ENCODE assay signal across 14 cellular contexts in the genomic region with DNA sequence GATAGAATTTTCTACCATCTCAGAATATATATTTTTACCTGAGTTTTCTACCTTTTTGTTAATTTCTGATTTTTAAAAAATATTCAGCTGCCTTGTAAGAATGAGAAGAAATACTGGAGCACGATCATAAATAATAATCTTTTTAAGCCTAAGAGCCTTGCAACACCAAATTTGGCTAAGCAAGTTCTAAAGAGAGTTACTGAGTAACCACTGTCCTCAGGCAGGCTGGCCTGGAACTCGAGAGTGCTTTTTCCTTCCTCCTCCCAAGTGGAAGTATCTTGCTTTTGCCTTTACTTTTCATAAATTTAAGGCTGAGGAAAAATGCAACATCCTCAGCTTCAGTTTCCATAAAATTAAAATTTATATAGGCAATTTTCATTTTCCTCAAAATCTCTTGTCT.
"Had no signal": no experiment of that assay in that cellular context is flagged by ENCODE, and none has a peak within 500 bp of the region (broad histone marks: within the 10 kb centered on the region; RNA-seq: fewer than 3 reads in every experiment).

No MANE protein-coding gene starts in this region.

- H3K27ac ChIP-seq: colonic mucosa, foreskin keratinocyte, sigmoid colon, spleen, suprapubic skin had no signal

- H3K27me3 Mint-ChIP-seq: stimulated activated naive CD8-positive, alpha-beta T cell treated with anti-CD3 and anti-CD28 coated beads, Interleukin-15, Interleukin-2, amounts not matched to agents 100 ng/mL and 50 ng/mL, for 24 hours had no signal

- H3K4me3 Mint-ChIP-seq: activated naive CD4-positive, alpha-beta T cell treated with anti-CD3 and anti-CD28 coated beads for 36 hours; stimulated activated naive CD8-positive, alpha-beta T cell treated with anti-CD3 and anti-CD28 coated beads, Interleukin-15, Interleukin-2, amounts not matched to agents 100 ng/mL and 50 ng/mL, for 24 hours had no signal

- H3K27ac Mint-ChIP-seq: activated naive CD4-positive, alpha-beta T cell treated with anti-CD3 and anti-CD28 coated beads for 36 hours; stimulated activated naive CD8-positive, alpha-beta T cell treated with anti-CD3 and anti-CD28 coated beads, Interleukin-15, Interleukin-2, amounts not matched to agents 100 ng/mL and 50 ng/mL, for 24 hours had no signal

- H3K9me3 ChIP-seq: colonic mucosa, sigmoid colon, suprapubic skin had no signal

- H3K9me3 Mint-ChIP-seq: activated naive CD4-positive, alpha-beta T cell treated with anti-CD3 and anti-CD28 coated beads for 36 hours; stimulated activated naive CD8-positive, alpha-beta T cell treated with anti-CD3 and anti-CD28 coated beads, Interleukin-15, Interleukin-2, amounts not matched to agents 100 ng/mL and 50 ng/mL, for 24 hours had no signal

- H3K4me1 ChIP-seq: colonic mucosa, foreskin keratinocyte, sigmoid colon, suprapubic skin had no signal

- H3K27me3 ChIP-seq: colonic mucosa, sigmoid colon, spleen, suprapubic skin had no signal

- DNase-seq: activated CD4-positive, alpha-beta T cell treated with anti-CD3 and anti-CD28 coated beads, Interleukin-2, amount 50 U/mL, for 4 hours; activated CD4-positive, CD25-positive, alpha-beta regulatory T cell treated with anti-CD3 and anti-CD28 coated beads, Interleukin-2, amount 50 U/mL, for 72 hours; activated naive CD4-positive, alpha-beta T cell treated with anti-CD3 and anti-CD28 coated beads for 36 hours; activated T-cell treated with anti-CD3 and anti-CD28 coated beads for 4 hours; caudate nucleus; colonic mucosa; effector CD8-positive, alpha-beta T cell; foreskin keratinocyte; glutamatergic neuron; mesendoderm; sigmoid colon; spleen had no signal

- H3K36me3 ChIP-seq: colonic mucosa, suprapubic skin had no signal

- H3K4me3 ChIP-seq: colonic mucosa, sigmoid colon, spleen, suprapubic skin had no signal

- ATAC-seq: foreskin keratinocyte had no signal
